In genomic region chr17:78345172-78345571, GRCh38 we compare ENCODE assay signal across 22 cellular contexts. TPM values are rescaled to one million over a fixed set of nuclear protein-coding genes. Genes with fewer than 3 reads are reported as not detected.
DNase-seq lines count a peak whose midpoint lies in the region; ATAC-seq, FAIRE-seq and TF ChIP-seq lines count a peak whose summit lies in the region.
"Had no signal": no experiment of that assay in that cellular context is flagged by ENCODE, and none has a peak within 500 bp of the region (broad histone marks: within the 10 kb centered on the region; RNA-seq: fewer than 3 reads in every experiment).

No MANE protein-coding gene starts in this region.

- dilution Hi-C loops in endothelial cell of umbilical vein (cut with MboI; ENCODE audit: extremely low pct_ligation_motif_present, low sequenced_read_pairs), result no loop called here

- H3K4me1 Mint-ChIP-seq in T-cell (peaks cover 79 to 81% (median 81%) of the 10 kb centered on the region in 3 donors), progenitor cell of endocrine pancreas (ENCODE audit: low read depth) (no peaks in the 10 kb centered on the region)

- peak; percentile 49 for DNase-seq in G401 (ENCODE audit: low spot score)
- DNase-seq in T-cell, result no peak
- no peak for DNase-seq in endothelial cell of umbilical vein (ENCODE audit: low read depth, low spot score)
- no peak for DNase-seq in progenitor cell of endocrine pancreas (ENCODE audit: low spot score, unreplicated experiment)
- DNase-seq in mesenteric fat pad (ENCODE audit: low spot score), result no peak
- DNase-seq in HK-2 (ENCODE audit: unreplicated experiment), result no peak
- no peak for DNase-seq in HepG2 (ENCODE audit: low spot score)
- DNase-seq: activated naive CD8-positive, alpha-beta T cell treated with anti-CD3 and anti-CD28 coated beads, Interleukin-2, amount 10 ng/mL, durations not matched to agents 7 days and 5 days; cortex of kidney; foreskin melanocyte; GM23248; midbrain; NCI-H1417 treated with DMSO at 0.1 percent for 48 hours; NCI-H2171 treated with DMSO at 0.1 percent for 48 hours; nucleus accumbens; SHP77 treated with DMSO at 0.1 percent for 48 hours; thyroid gland had no signal

- FAIRE-seq in endothelial cell of umbilical vein (lab: Jason Lieb, UNC) (no peak), HepG2 (lab: Jason Lieb, UNC) (no peak)

- H3K9me3 Mint-ChIP-seq in T-cell (no peaks in the 10 kb centered on the region), progenitor cell of endocrine pancreas (ENCODE audit: low read depth) (no peaks in the 10 kb centered on the region)
- H3K9me3 Mint-ChIP-seq: activated naive CD8-positive, alpha-beta T cell treated with anti-CD3 and anti-CD28 coated beads, Interleukin-2, amount 10 ng/mL, durations not matched to agents 7 days and 5 days; activated T-helper 1 cell treated with anti-CD3 and anti-CD28 coated beads, Interleukin-12 subunit alpha, Interleukin-12 subunit beta, Interleukin-2, Interleukin-4 antibody, amounts not matched to agents 30 ng/mL and 10 ng/mL and 1 ng/mL, durations not matched to agents 14 hours and 24 hours and 36 hours; T-helper 1 cell treated with Interleukin-12 subunit alpha and Interleukin-12 subunit beta and Interleukin-4 antibody, amounts not matched to agents 30 μg/mL and 1 μg/mL, for 36 hours had no signal

- no peak for TF ChIP-seq RAD21 in HepG2 (CRISPR knock-in tag; IDR thresholded peaks at IDR 0.05)

- H3K79me2 ChIP-seq in endothelial cell of umbilical vein (ENCODE audit: control insufficient read depth, insufficient read depth, low read length) (no peaks in the 10 kb centered on the region), HepG2 (ENCODE audit: insufficient read depth, low read length) (no peaks in the 10 kb centered on the region)

- H4K20me1 ChIP-seq in endothelial cell of umbilical vein (replicated peaks; ENCODE audit: control insufficient read depth, extremely low read depth, insufficient read depth, low read length), result no peaks in the 10 kb centered on the region
- no peaks in the 10 kb centered on the region; the same call in 1 of the 2 replicates for H4K20me1 ChIP-seq in HepG2 (ENCODE audit: insufficient read depth, low read length)

- H3K9me3 ChIP-seq in endothelial cell of umbilical vein (replicated peaks; ENCODE audit: control insufficient read depth, insufficient read depth, low read length) (no peaks in the 10 kb centered on the region), HepG2 (ENCODE audit: low read length) (no peaks in the 10 kb centered on the region)
- H3K9me3 ChIP-seq: thyroid gland had no signal

- BruUV-seq in endothelial cell of umbilical vein (replicated peaks; lab: Mats Ljungman, UMichigan) (no TSS peak), HepG2 (replicated peaks; lab: Mats Ljungman, UMichigan) (no TSS peak)

- TF ChIP-seq POLR2A in endothelial cell of umbilical vein (IDR thresholded peaks at IDR 0.05; ENCODE audit: low read depth, low read length), result no peak
- TF ChIP-seq POLR2A in HepG2 (IDR thresholded peaks at IDR 0.05; ENCODE audit: insufficient read depth in 1 of 2, low read depth in 2 of 2, low read length in 2 of 2), result no peak

- H3K9ac ChIP-seq in endothelial cell of umbilical vein (replicated peaks; ENCODE audit: extremely low read depth, insufficient read depth, low read length), result no peak overlapping the region
- no peak overlapping the region for H3K9ac ChIP-seq in HepG2 (ENCODE audit: insufficient read depth, low read depth, low read length)
- H3K9ac ChIP-seq: GM23248 had no signal

- no peak for TF ChIP-seq EP300 in HepG2 (IDR thresholded peaks at IDR 0.05; ENCODE audit: low read depth in 2 of 2, low read length in 2 of 2)
- no peak for TF ChIP-seq EP300 in HepG2 (CRISPR knock-in tag; IDR thresholded peaks at IDR 0.05; ENCODE audit: borderline replicate concordance)

- H3K4me1 ChIP-seq in endothelial cell of umbilical vein (ENCODE audit: control insufficient read depth, extremely low read depth, insufficient read depth, low read length) (peaks cover 36% of the 10 kb centered on the region), HepG2 (ENCODE audit: insufficient read depth, low read length) (peaks cover 18% of the 10 kb centered on the region)

- intact Hi-C loops in endothelial cell of umbilical vein (cut with micrococcal nuclease) (no loop called here), HepG2 (cut with micrococcal nuclease; ENCODE audit: unreplicated experiment) (no loop called here)

- H3K9me1 ChIP-seq in endothelial cell of umbilical vein (replicated peaks; ENCODE audit: control insufficient read depth, extremely low read depth, insufficient read depth, low read length), result no peaks in the 10 kb centered on the region

- 41% methylated on average over 8 of the region's 8 CpGs for WGBS in HepG2 (ENCODE audit: low lambda C conversion rate)

- POLR2A ChIA-PET in T-cell (lab: Charles Lee), result no interaction called here
- POLR2A ChIA-PET in endothelial cell of umbilical vein (lab: Charles Lee), result interaction anchor here (0.6 kb wide), 1 partner anchor 239 kb away, joined by 7 read pairs; no protein-coding TSS in a partner anchor
- POLR2A ChIA-PET in HepG2 (lab: Yijun Ruan, JAX), result no interaction called here

- CTCF ChIA-PET in T-cell (lab: Charles Lee) (interaction anchor here in 1 of 2 donors (1.0 kb wide), 1 partner anchor 28 kb away, joined by 3 read pairs; no protein-coding TSS in a partner anchor), endothelial cell of umbilical vein (lab: Charles Lee) (interaction anchor here (1.3 to 4.3 kb wide), 4 partner anchors 10 to 77 kb away, joined by 4 to 27 read pairs (median 6); partner anchors contain the start of gene SOCS3), HepG2 (lab: Yijun Ruan, JAX; ENCODE audit: low intra/inter-chr PET ratio, low total read pairs) (no interaction called here)

- H3K36me3 Mint-ChIP-seq in T-cell, result no peaks in the 10 kb centered on the region
- no peaks in the 10 kb centered on the region for H3K36me3 Mint-ChIP-seq in progenitor cell of endocrine pancreas (ENCODE audit: insufficient read depth)
- H3K36me3 Mint-ChIP-seq: activated naive CD8-positive, alpha-beta T cell treated with anti-CD3 and anti-CD28 coated beads, Interleukin-2, amount 10 ng/mL, durations not matched to agents 7 days and 5 days; brain had no signal

- peak overlapping the region; percentile 9 for H3K4me2 ChIP-seq in endothelial cell of umbilical vein (ENCODE audit: insufficient read depth, low read length)
- no peak overlapping the region for H3K4me2 ChIP-seq in HepG2 (ENCODE audit: low read depth, low read length)

- H3K4me3 ChIP-seq in endothelial cell of umbilical vein (replicated peaks in 1 of 3; ENCODE audit: insufficient read depth in 1 of 3, low read depth in 1 of 3, low read length in 3 of 3) (no peak overlapping the region), HepG2 (replicated peaks in 1 of 3; ENCODE audit: insufficient read depth in 1 of 3, low read depth in 2 of 3, low read length in 3 of 3) (no peak overlapping the region)
- H3K4me3 ChIP-seq: GM23248, thyroid gland had no signal

- TF ChIP-seq CTCF in endothelial cell of umbilical vein (IDR thresholded peaks at IDR 0.05; ENCODE audit: extremely low read depth in 1 of 2, insufficient read depth in 1 of 2, low read depth in 1 of 2, low read length in 2 of 2) (no peak), progenitor cell of endocrine pancreas (IDR thresholded peaks at IDR 0.05; ENCODE audit: unreplicated experiment) (peak; percentile 13), HepG2 (CRISPR knock-in tag; IDR thresholded peaks at IDR 0.05) (no peak)

- H3K27ac ChIP-seq in endothelial cell of umbilical vein (ENCODE audit: insufficient read depth, low read depth, low read length) (no peak overlapping the region), HepG2 (ENCODE audit: extremely low read length, insufficient read depth, low read length) (no peak overlapping the region)
- H3K27ac ChIP-seq: GM23248, thyroid gland had no signal

- H2AFZ ChIP-seq in endothelial cell of umbilical vein (ENCODE audit: low read depth, low read length) (no peak overlapping the region), HepG2 (ENCODE audit: low read length) (no peak overlapping the region)
- H2AFZ ChIP-seq: GM23248 had no signal

- H3K36me3 ChIP-seq in endothelial cell of umbilical vein (ENCODE audit: control insufficient read depth in 2 of 2, extremely low read depth in 1 of 2, insufficient read depth in 2 of 2, low read length in 2 of 2), result no peaks in the 10 kb centered on the region
- no peaks in the 10 kb centered on the region for H3K36me3 ChIP-seq in HepG2 (replicated peaks in 1 of 2; ENCODE audit: control insufficient read depth in 1 of 2, insufficient read depth in 2 of 2, low read length in 2 of 2)
- H3K36me3 ChIP-seq: thyroid gland had no signal

- no peaks in the 10 kb centered on the region for H3K27me3 Mint-ChIP-seq in T-cell
- peaks cover 45% of the 10 kb centered on the region for H3K27me3 Mint-ChIP-seq in progenitor cell of endocrine pancreas

- H3K27me3 ChIP-seq in endothelial cell of umbilical vein (ENCODE audit: control insufficient read depth in 2 of 2, insufficient read depth in 2 of 2, low read length in 2 of 2), result no peaks in the 10 kb centered on the region
- peaks cover 39 to 84% of the 10 kb centered on the region in 2 experiments for H3K27me3 ChIP-seq in HepG2 (ENCODE audit: control insufficient read depth in 1 of 2, insufficient read depth in 2 of 2, low read length in 2 of 2)
- H3K27me3 ChIP-seq: thyroid gland had no signal

- H3K27ac Mint-ChIP-seq in T-cell, result peak overlapping the region; percentile 87 to 91
- no peak overlapping the region for H3K27ac Mint-ChIP-seq in progenitor cell of endocrine pancreas

- in situ Hi-C loops in G401 (cut with HindIII; ENCODE audit: low sequenced_read_pairs), result no loop called here
- in situ Hi-C loops in HepG2 (cut with HindIII; ENCODE audit: extremely low pct_ligation_motif_present, low pct_unique_long_range_greater_than_20kb), result no loop called here

- no peak for ATAC-seq in T-cell (replicated peaks in 1 of 4)
- no peak for ATAC-seq in HepG2
- ATAC-seq: right cardiac atrium had no signal

- H3K4me3 Mint-ChIP-seq in T-cell (peak overlapping the region in 1 of 3 donors; percentile 68), progenitor cell of endocrine pancreas (ENCODE audit: low read depth) (no peak overlapping the region)
- H3K4me3 Mint-ChIP-seq: activated naive CD8-positive, alpha-beta T cell treated with anti-CD3 and anti-CD28 coated beads, Interleukin-2, amount 10 ng/mL, durations not matched to agents 7 days and 5 days; activated T-helper 1 cell treated with anti-CD3 and anti-CD28 coated beads, Interleukin-12 subunit alpha, Interleukin-12 subunit beta, Interleukin-2, Interleukin-4 antibody, amounts not matched to agents 30 ng/mL and 10 ng/mL and 1 ng/mL, durations not matched to agents 14 hours and 24 hours and 36 hours; brain had no signal

RNA-seq across cellular contexts. Expression of gene SOCS3, which starts 14.7 kb away (rescaled TPM):
- 72.7 and 90.1 TPM in 2 replicates for total RNA-seq in G401 (2014; rRNA removed; shearing (Covaris generic))
- total RNA-seq in T-cell (100 to 1,000 TPM in 2 of 5 donors, 10 to 100 TPM in 3; 14.2 to 248 (median 19.9) TPM), endothelial cell of umbilical vein (13.6 and 14.3 TPM in 2 replicates), progenitor cell of endocrine pancreas (5.4 and 5.8 TPM in 2 replicates), mesenteric fat pad (491 TPM), HepG2 (2016; rRNA removed; fragmentation: Illumina TruSeq; extraction: Trizol) (0.66 and 0.77 TPM in 2 replicates)
- polyA plus RNA-seq in endothelial cell of umbilical vein (6.2 and 6.6 TPM in 2 replicates), HepG2 (2011; rRNA removed) (2.4 and 3.2 TPM in 2 replicates)
- polyA plus RNA-seq in endothelial cell of umbilical vein (2011; cell fraction: cytosol; rRNA removed), result 5.3 and 7.9 TPM in 2 replicates
- polyA plus RNA-seq in endothelial cell of umbilical vein (2011; cell fraction: nucleus; rRNA removed), result 15.2 and 19.0 TPM in 2 replicates
- polyA plus RNA-seq in endothelial cell of umbilical vein (2012), result 12.2 and 14.3 TPM in 2 replicates
- 7.8 and 10.9 TPM in 2 replicates for polyA minus RNA-seq in endothelial cell of umbilical vein
- 31.0 TPM for polyA minus RNA-seq in endothelial cell of umbilical vein (2011; cell fraction: cytosol; rRNA and poly(A)+ RNA removed)
- polyA minus RNA-seq in endothelial cell of umbilical vein (2011; cell fraction: nucleus; rRNA and poly(A)+ RNA removed), result 7.3 and 17.4 TPM in 2 replicates
- total RNA-seq in HepG2 (2016; cell fraction: cytosol; rRNA removed; fragmentation: Illumina TruSeq; extraction: Trizol; ENCODE audit: low read depth), result 0.30 and 0.35 TPM in 2 replicates
- 0.59 and 0.95 TPM in 2 replicates for total RNA-seq in HepG2 (2016; cell fraction: insoluble cytoplasmic fraction; rRNA removed; fragmentation: Illumina TruSeq; extraction: Trizol)
- 0.83 and 0.93 TPM in 2 replicates for total RNA-seq in HepG2 (2016; cell fraction: membrane; rRNA removed; fragmentation: Illumina TruSeq; extraction: Trizol)
- 0.66 and 1.2 TPM in 2 replicates for total RNA-seq in HepG2 (2016; cell fraction: nucleus; rRNA removed; fragmentation: Illumina TruSeq; extraction: Trizol)
- 2.4 and 2.6 TPM in 2 replicates for polyA plus RNA-seq in HepG2 (2011; cell fraction: cytosol; rRNA removed)
- 4.1 and 5.9 TPM in 2 replicates for polyA plus RNA-seq in HepG2 (2011; cell fraction: nucleus; rRNA removed)
- polyA plus RNA-seq in HepG2 (2012), result 0.94 and 3.5 TPM in 2 replicates
- 0.05 and 0.10 TPM in 2 replicates for polyA plus RNA-seq in HepG2 (2016; cell fraction: cytosol; fragmentation: Illumina TruSeq; extraction: Trizol; ENCODE audit: low read depth)
- 0.32 and 0.52 TPM in 2 replicates for polyA plus RNA-seq in HepG2 (2016; cell fraction: insoluble cytoplasmic fraction; fragmentation: Illumina TruSeq; extraction: Trizol; ENCODE audit: low read depth)
- polyA plus RNA-seq in HepG2 (2016; cell fraction: membrane; fragmentation: Illumina TruSeq; extraction: Trizol; ENCODE audit: low read depth), result 0.27 and 0.28 TPM in 2 replicates
- polyA plus RNA-seq in HepG2 (2016; cell fraction: nucleus; fragmentation: Illumina TruSeq; extraction: Trizol; ENCODE audit: insufficient read depth, low read depth), result 1.1 and 1.3 TPM in 2 replicates
- polyA minus RNA-seq in HepG2 (2011; rRNA and poly(A)+ RNA removed; ENCODE audit: low replicate concordance), result 11.0 and 18.7 TPM in 2 replicates
- 6.9 and 7.9 TPM in 2 replicates for polyA minus RNA-seq in HepG2 (2011; cell fraction: cytosol; rRNA and poly(A)+ RNA removed)
- polyA minus RNA-seq in HepG2 (2011; cell fraction: nucleus; rRNA and poly(A)+ RNA removed), result 3.5 and 5.2 TPM in 2 replicates
- total RNA-seq: OCI-LY7 had no signal

RNA-seq across cellular contexts. Expression of gene PGS1, which starts 33.3 kb away (rescaled TPM):
- total RNA-seq in G401 (2014; rRNA removed; shearing (Covaris generic)), result 16.3 and 43.0 TPM in 2 replicates
- total RNA-seq in T-cell (10 to 100 TPM; 60.5 to 87.2 (median 78.9) TPM), endothelial cell of umbilical vein (55.6 and 66.0 TPM in 2 replicates), progenitor cell of endocrine pancreas (66.1 and 67.1 TPM in 2 replicates), mesenteric fat pad (64.0 TPM), HepG2 (2016; rRNA removed; fragmentation: Illumina TruSeq; extraction: Trizol) (18.8 and 25.9 TPM in 2 replicates)
- polyA plus RNA-seq in endothelial cell of umbilical vein (48.4 and 50.8 TPM in 2 replicates), HepG2 (2011; rRNA removed) (31.5 and 42.3 TPM in 2 replicates)
- 28.4 and 36.1 TPM in 2 replicates for polyA plus RNA-seq in endothelial cell of umbilical vein (2011; cell fraction: cytosol; rRNA removed)
- 195 and 203 TPM in 2 replicates for polyA plus RNA-seq in endothelial cell of umbilical vein (2011; cell fraction: nucleus; rRNA removed)
- polyA plus RNA-seq in endothelial cell of umbilical vein (2012), result 30.2 and 34.0 TPM in 2 replicates
- polyA minus RNA-seq in endothelial cell of umbilical vein, result 62.5 and 77.9 TPM in 2 replicates
- polyA minus RNA-seq in endothelial cell of umbilical vein (2011; cell fraction: cytosol; rRNA and poly(A)+ RNA removed), result 31.2 TPM
- polyA minus RNA-seq in endothelial cell of umbilical vein (2011; cell fraction: nucleus; rRNA and poly(A)+ RNA removed), result 72.4 and 73.4 TPM in 2 replicates
- total RNA-seq in HepG2 (2016; cell fraction: cytosol; rRNA removed; fragmentation: Illumina TruSeq; extraction: Trizol; ENCODE audit: low read depth), result 10.8 and 10.9 TPM in 2 replicates
- total RNA-seq in HepG2 (2016; cell fraction: insoluble cytoplasmic fraction; rRNA removed; fragmentation: Illumina TruSeq; extraction: Trizol), result 14.8 and 27.5 TPM in 2 replicates
- 11.3 and 11.9 TPM in 2 replicates for total RNA-seq in HepG2 (2016; cell fraction: membrane; rRNA removed; fragmentation: Illumina TruSeq; extraction: Trizol)
- total RNA-seq in HepG2 (2016; cell fraction: nucleus; rRNA removed; fragmentation: Illumina TruSeq; extraction: Trizol), result 27.4 and 30.7 TPM in 2 replicates
- 30.6 and 33.0 TPM in 2 replicates for polyA plus RNA-seq in HepG2 (2011; cell fraction: cytosol; rRNA removed)
- 151 and 153 TPM in 2 replicates for polyA plus RNA-seq in HepG2 (2011; cell fraction: nucleus; rRNA removed)
- polyA plus RNA-seq in HepG2 (2012), result 18.3 and 27.7 TPM in 2 replicates
- polyA plus RNA-seq in HepG2 (2016; cell fraction: cytosol; fragmentation: Illumina TruSeq; extraction: Trizol; ENCODE audit: low read depth), result 2.9 and 3.9 TPM in 2 replicates
- polyA plus RNA-seq in HepG2 (2016; cell fraction: insoluble cytoplasmic fraction; fragmentation: Illumina TruSeq; extraction: Trizol; ENCODE audit: low read depth), result 12.8 and 16.5 TPM in 2 replicates
- 6.1 and 6.7 TPM in 2 replicates for polyA plus RNA-seq in HepG2 (2016; cell fraction: membrane; fragmentation: Illumina TruSeq; extraction: Trizol; ENCODE audit: low read depth)
- 50.4 and 56.8 TPM in 2 replicates for polyA plus RNA-seq in HepG2 (2016; cell fraction: nucleus; fragmentation: Illumina TruSeq; extraction: Trizol; ENCODE audit: insufficient read depth, low read depth)
- 49.2 and 54.3 TPM in 2 replicates for polyA minus RNA-seq in HepG2 (2011; rRNA and poly(A)+ RNA removed; ENCODE audit: low replicate concordance)
- polyA minus RNA-seq in HepG2 (2011; cell fraction: cytosol; rRNA and poly(A)+ RNA removed), result 13.6 and 15.2 TPM in 2 replicates
- polyA minus RNA-seq in HepG2 (2011; cell fraction: nucleus; rRNA and poly(A)+ RNA removed), result 58.3 and 63.7 TPM in 2 replicates
